Comparison of ENCODE assay signal across 28 cellular contexts in genomic region chr10:28418069-28418468, GRCh38.
"Had no signal": no experiment of that assay in that cellular context is flagged by ENCODE, and none has a peak within 500 bp of the region (broad histone marks: within the 10 kb centered on the region; RNA-seq: fewer than 3 reads in every experiment).

No MANE protein-coding gene starts in this region.

- H3K4me1 ChIP-seq: stomach, suprapubic skin, testis, thyroid gland, tibial artery, tibial nerve, transverse colon, upper lobe of left lung, upper lobe of right lung, uterus, vagina had no signal

- H3K4me3 Mint-ChIP-seq: stimulated activated effector memory CD8-positive, alpha-beta T cell treated with anti-CD3 and anti-CD28 coated beads, Interleukin-12 subunit alpha, Interleukin-12 subunit beta, amount 100 ng/mL, for 72 hours; stimulated activated memory B cell treated with anti-CD40 and anti-IgM and Interleukin-4, amounts not matched to agents 10 μg/mL and 1 μg/mL and 100 μg/mL, for 72 hours; stimulated activated naive B cell treated with anti-CD40 and anti-IgM and Interleukin-4, amounts not matched to agents 10 μg/mL and 1 μg/mL and 100 μg/mL, for 72 hours; stimulated activated naive CD8-positive, alpha-beta T cell treated with anti-CD3 and anti-CD28 coated beads, Interleukin-15, amount 100 ng/mL, for 72 hours; stimulated activated naive CD8-positive, alpha-beta T cell treated with anti-CD3 and anti-CD28 coated beads, Interleukin-15, Interleukin-2, amounts not matched to agents 100 ng/mL and 50 ng/mL, for 24 hours; type B pancreatic cell had no signal

- H3K36me3 Mint-ChIP-seq: stimulated activated effector memory CD8-positive, alpha-beta T cell treated with anti-CD3 and anti-CD28 coated beads, Interleukin-12 subunit alpha, Interleukin-12 subunit beta, amount 100 ng/mL, for 72 hours; stimulated activated memory B cell treated with anti-CD40 and anti-IgM and Interleukin-4, amounts not matched to agents 10 μg/mL and 1 μg/mL and 100 μg/mL, for 72 hours; stimulated activated naive B cell treated with anti-CD40 and anti-IgM and Interleukin-4, amounts not matched to agents 10 μg/mL and 1 μg/mL and 100 μg/mL, for 72 hours; type B pancreatic cell had no signal

- H3K9me3 ChIP-seq: stomach, suprapubic skin, testis, thyroid gland, transverse colon, upper lobe of right lung, uterus, vagina had no signal

- H3K9me3 Mint-ChIP-seq: stimulated activated effector memory CD8-positive, alpha-beta T cell treated with anti-CD3 and anti-CD28 coated beads, Interleukin-12 subunit alpha, Interleukin-12 subunit beta, amount 100 ng/mL, for 72 hours; stimulated activated memory B cell treated with anti-CD40 and anti-IgM and Interleukin-4, amounts not matched to agents 10 μg/mL and 1 μg/mL and 100 μg/mL, for 72 hours; stimulated activated naive CD8-positive, alpha-beta T cell treated with anti-CD3 and anti-CD28 coated beads, Interleukin-15, amount 100 ng/mL, for 72 hours; stimulated activated naive CD8-positive, alpha-beta T cell treated with anti-CD3 and anti-CD28 coated beads, Interleukin-15, Interleukin-2, amounts not matched to agents 100 ng/mL and 50 ng/mL, for 24 hours; type B pancreatic cell had no signal

- H3K27me3 Mint-ChIP-seq: type B pancreatic cell had no signal

- ATAC-seq: stimulated activated effector memory CD8-positive, alpha-beta T cell treated with anti-CD3 and anti-CD28 coated beads, Interleukin-12 subunit alpha, Interleukin-12 subunit beta, amount 100 ng/mL, for 72 hours; stimulated activated memory B cell treated with anti-CD40 and anti-IgM and Interleukin-4, amounts not matched to agents 10 μg/mL and 1 μg/mL and 100 μg/mL, for 72 hours; stimulated activated naive B cell treated with anti-CD40 and anti-IgM and Interleukin-4, amounts not matched to agents 10 μg/mL and 1 μg/mL and 100 μg/mL, for 72 hours; stimulated activated naive CD8-positive, alpha-beta T cell treated with anti-CD3 and anti-CD28 coated beads, Interleukin-15, amount 100 ng/mL, for 72 hours; stimulated activated naive CD8-positive, alpha-beta T cell treated with anti-CD3 and anti-CD28 coated beads, Interleukin-15, Interleukin-2, amounts not matched to agents 100 U/mL and 50 U/mL, for 24 hours; upper lobe of right lung had no signal

- H3K36me3 ChIP-seq: stomach, suprapubic skin, thoracic aorta, thyroid gland, tibial artery, tibial nerve, transverse colon, upper lobe of left lung, upper lobe of right lung, uterus, vagina had no signal

- H3K4me3 ChIP-seq: stomach, suprapubic skin, testis, thoracic aorta, thyroid gland, tibial artery, tibial nerve, transverse colon, upper lobe of left lung, upper lobe of right lung, uterus, vagina had no signal

- H3K27ac Mint-ChIP-seq: stimulated activated effector memory CD8-positive, alpha-beta T cell treated with anti-CD3 and anti-CD28 coated beads, Interleukin-12 subunit alpha, Interleukin-12 subunit beta, amount 100 ng/mL, for 72 hours; stimulated activated memory B cell treated with anti-CD40 and anti-IgM and Interleukin-4, amounts not matched to agents 10 μg/mL and 1 μg/mL and 100 μg/mL, for 72 hours; stimulated activated naive B cell treated with anti-CD40 and anti-IgM and Interleukin-4, amounts not matched to agents 10 μg/mL and 1 μg/mL and 100 μg/mL, for 72 hours; stimulated activated naive CD8-positive, alpha-beta T cell treated with anti-CD3 and anti-CD28 coated beads, Interleukin-15, amount 100 ng/mL, for 72 hours; stimulated activated naive CD8-positive, alpha-beta T cell treated with anti-CD3 and anti-CD28 coated beads, Interleukin-15, Interleukin-2, amounts not matched to agents 100 ng/mL and 50 ng/mL, for 24 hours; type B pancreatic cell had no signal

- DNase-seq: stimulated activated CD4-positive, alpha-beta T cell treated with anti-CD3 and anti-CD28 coated beads, Interleukin-2, amount 100 ng/mL, for 48 hours; stimulated activated CD4-positive, alpha-beta T cell treated with anti-CD3 and anti-CD28 coated beads, Interleukin-4, amount 100 ng/mL, for 1 hour; stimulated activated CD4-positive, alpha-beta T cell treated with anti-CD3 and anti-CD28 coated beads, Interleukin-4, amount 100 ng/mL, for 24 hours; stimulated activated CD4-positive, alpha-beta T cell treated with anti-CD3 and anti-CD28 coated beads, Interleukin-4, amount 100 ng/mL, for 4 hours; stimulated activated CD8-positive, alpha-beta memory T cell treated with anti-CD3 and anti-CD28 coated beads, Interleukin-4, amount 100 ng/mL, for 48 hours; stimulated activated naive B cell treated with anti-CD40 and anti-IgM and Interleukin-4, amounts not matched to agents 10 μg/mL and 1 μg/mL and 100 μg/mL, for 72 hours; stimulated activated naive CD4-positive, alpha-beta T cell; stimulated activated naive CD4-positive, alpha-beta T cell treated with Interleukin-2 at 50 U/mL for 16 hours; stimulated activated naive CD8-positive, alpha-beta T cell treated with anti-CD3 and anti-CD28 coated beads, Interleukin-15, amount 100 ng/mL, for 72 hours; stimulated activated naive CD8-positive, alpha-beta T cell treated with anti-CD3 and anti-CD28 coated beads, Interleukin-15, Interleukin-2, amounts not matched to agents 100 U/mL and 50 U/mL, for 24 hours; stomach; substantia nigra; testis; thyroid gland; tibial artery; transverse colon; trophoblast cell; upper lobe of left lung; upper lobe of right lung; uterus had no signal

- H3K27ac ChIP-seq: stomach, suprapubic skin, testis, thoracic aorta, thyroid gland, tibial artery, tibial nerve, transverse colon, upper lobe of left lung, upper lobe of right lung, uterus, vagina had no signal

- H3K4me1 Mint-ChIP-seq: stimulated activated effector memory CD8-positive, alpha-beta T cell treated with anti-CD3 and anti-CD28 coated beads, Interleukin-12 subunit alpha, Interleukin-12 subunit beta, amount 100 ng/mL, for 72 hours; stimulated activated memory B cell treated with anti-CD40 and anti-IgM and Interleukin-4, amounts not matched to agents 10 μg/mL and 1 μg/mL and 100 μg/mL, for 72 hours; stimulated activated naive CD8-positive, alpha-beta T cell treated with anti-CD3 and anti-CD28 coated beads, Interleukin-15, amount 100 ng/mL, for 72 hours had no signal
